ENCODE assay signal across 9 cellular contexts in the genomic region with DNA sequence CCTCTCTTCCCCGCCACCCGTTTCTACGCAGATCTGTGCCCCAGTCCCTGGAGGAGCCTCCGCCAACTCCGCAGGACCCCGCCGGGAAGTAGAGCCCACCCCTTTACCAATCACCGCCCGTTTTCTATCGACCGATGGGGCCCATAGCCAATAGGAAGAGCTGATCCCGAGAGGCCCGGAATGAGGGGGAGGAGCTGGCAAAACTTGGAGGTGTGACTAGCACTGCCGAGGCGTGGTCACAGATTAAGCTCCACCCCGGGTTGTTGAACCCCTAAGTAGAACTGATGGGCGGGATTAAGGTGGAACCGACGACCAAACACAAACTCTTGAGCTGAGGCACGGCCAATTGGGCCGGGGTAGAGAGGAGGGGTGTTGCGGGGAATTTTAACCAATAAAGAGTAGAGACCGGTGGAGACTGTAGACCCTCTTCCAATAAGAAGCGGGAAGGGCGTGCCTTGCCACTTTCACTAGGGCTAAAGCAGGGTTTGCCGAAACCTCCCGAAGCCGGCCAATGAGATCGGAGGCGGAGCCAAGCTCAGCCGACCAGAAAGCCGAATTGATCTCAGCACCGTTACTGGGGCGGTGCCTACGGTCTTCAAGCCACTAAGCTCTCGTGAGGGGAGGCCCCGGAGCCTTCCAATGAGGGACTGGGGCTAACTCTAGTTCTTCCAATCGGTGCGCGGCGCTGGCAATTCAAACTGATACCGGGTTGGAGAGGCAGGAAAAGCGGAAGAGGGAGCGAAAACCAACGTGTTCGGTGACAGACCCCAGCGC. TPM values are rescaled to one million over a fixed set of nuclear protein-coding genes. Genes with fewer than 3 reads are reported as not detected.
DNase-seq lines count a peak whose midpoint lies in the region; ATAC-seq and TF ChIP-seq lines count a peak whose summit lies in the region.
"Not testable (repeated sequence)": the region's sequence is repeated elsewhere in the genome, so short reads cannot be mapped to it uniquely, and the experiment has no call there.
"Had no signal": no experiment of that assay in that cellular context is flagged by ENCODE, and none has a peak within 500 bp of the region (broad histone marks: within the 10 kb centered on the region; RNA-seq: fewer than 3 reads in every experiment).

A gene (plus strand): TSS at position 691 of the 774 bp plus-strand sequence. CDS start 874 bp downstream, outside the sequence.
A gene (minus strand): TSS at position 45 of the 774 bp plus-strand sequence. CDS start 2,427 bp downstream, outside the sequence.

- H3K27ac ChIP-seq in sigmoid colon, result peak within 1 kb of the TSS; percentile 59 to 74 (median 70)

- H3K27me3 ChIP-seq in sigmoid colon, result not testable (repeated sequence)

- not testable (repeated sequence) for H3K27me3 Mint-ChIP-seq in CD14-positive monocyte (ENCODE audit: low read depth in 3 of 3); activated CD4-positive, alpha-beta T cell treated with anti-CD3 and anti-CD28 coated beads, Interleukin-2, amount 10 ng/mL, durations not matched to agents 24 days and 14 days; effector memory CD8-positive, alpha-beta T cell

- TF ChIP-seq POLR2A in sigmoid colon (IDR thresholded peaks at IDR 0.05), result not testable (repeated sequence)

- H3K4me3 ChIP-seq in sigmoid colon, result peak within 1 kb of the TSS; percentile 25 to 42 (median 36)

- intact Hi-C loops in CD14-positive monocyte (cut with micrococcal nuclease); activated CD4-positive, alpha-beta T cell treated with anti-CD3 and anti-CD28 coated beads, Interleukin-2, amount 10 ng/mL, durations not matched to agents 24 days and 14 days (cut with micrococcal nuclease); sigmoid colon (cut with DNase I): not testable (repeated sequence)

- not testable (repeated sequence) for H3K9me3 ChIP-seq in sigmoid colon

- not testable (repeated sequence) for TF ChIP-seq CTCF in CD14-positive monocyte (IDR thresholded peaks at IDR 0.05); sigmoid colon (IDR thresholded peaks at IDR 0.05)

- peak within 1 kb of the TSS in 3 of 7 donors; percentile 35 to 61 (median 46) for H3K27ac Mint-ChIP-seq in CD14-positive monocyte
- not testable (repeated sequence) for H3K27ac Mint-ChIP-seq in activated CD4-positive, alpha-beta T cell treated with anti-CD3 and anti-CD28 coated beads, Interleukin-2, amount 10 ng/mL, durations not matched to agents 24 days and 14 days; effector memory CD8-positive, alpha-beta T cell

- H3K36me3 Mint-ChIP-seq in CD14-positive monocyte; activated CD4-positive, alpha-beta T cell treated with anti-CD3 and anti-CD28 coated beads, Interleukin-2, amount 10 ng/mL, durations not matched to agents 24 days and 14 days (ENCODE audit: low read depth); effector memory CD8-positive, alpha-beta T cell (ENCODE audit: insufficient read depth): not testable (repeated sequence)

- ATAC-seq in GM19351 (IDR thresholded peaks at IDR 0.05; ENCODE audit: unreplicated experiment) (peak; percentile 78), HG02759 (IDR thresholded peaks at IDR 0.05; ENCODE audit: unreplicated experiment) (peak; percentile 82), HG03565 (IDR thresholded peaks at IDR 0.05; ENCODE audit: unreplicated experiment) (peak; percentile 86), left lobe of liver (peak; percentile 81)
- peak; percentile 81 for ATAC-seq in effector memory CD8-positive, alpha-beta T cell (replicated peaks)

- not testable (repeated sequence) for TF ChIP-seq EP300 in sigmoid colon (IDR thresholded peaks at IDR 0.05)

- no CpG with 5 or more reads among the region's 47 CpGs for WGBS in sigmoid colon, 2 donors

- DNase-seq in CD14-positive monocyte (ENCODE audit: low spot score); activated CD4-positive, alpha-beta T cell treated with anti-CD3 and anti-CD28 coated beads, Interleukin-2, amount 10 ng/mL, durations not matched to agents 24 days and 14 days; effector memory CD8-positive, alpha-beta T cell; left lobe of liver (ENCODE audit: low spot score); sigmoid colon: not testable (repeated sequence)

- not testable (repeated sequence) for H3K4me1 ChIP-seq in sigmoid colon

- H3K36me3 ChIP-seq in sigmoid colon, result not testable (repeated sequence)

- not testable (repeated sequence) for H3K9me3 Mint-ChIP-seq in CD14-positive monocyte; activated CD4-positive, alpha-beta T cell treated with anti-CD3 and anti-CD28 coated beads, Interleukin-2, amount 10 ng/mL, durations not matched to agents 24 days and 14 days; effector memory CD8-positive, alpha-beta T cell

- H3K4me1 Mint-ChIP-seq in CD14-positive monocyte; activated CD4-positive, alpha-beta T cell treated with anti-CD3 and anti-CD28 coated beads, Interleukin-2, amount 10 ng/mL, durations not matched to agents 24 days and 14 days; effector memory CD8-positive, alpha-beta T cell (ENCODE audit: low read depth in 2 of 2): not testable (repeated sequence)

- peak within 1 kb of the TSS; percentile 65 to 96 for H3K4me3 Mint-ChIP-seq in CD14-positive monocyte
- H3K4me3 Mint-ChIP-seq in activated CD4-positive, alpha-beta T cell treated with anti-CD3 and anti-CD28 coated beads, Interleukin-2, amount 10 ng/mL, durations not matched to agents 24 days and 14 days, result peak within 1 kb of the TSS; percentile 35
- H3K4me3 Mint-ChIP-seq in effector memory CD8-positive, alpha-beta T cell, result peak within 1 kb of the TSS in 1 of 2 donors; percentile 82

RNA-seq across cellular contexts. Expression of the first gene that starts in this region (rescaled TPM):
- under 1 TPM; 0.48 to 0.79 TPM for polyA plus RNA-seq in CD14-positive monocyte
- total RNA-seq in activated CD4-positive, alpha-beta T cell treated with anti-CD3 and anti-CD28 coated beads, Interleukin-2, amount 10 ng/mL, durations not matched to agents 24 days and 14 days, result 7.5 and 8.0 TPM in 2 replicates
- total RNA-seq in left lobe of liver, result not detected
- under 1 TPM in 1 of 4 donors, not detected in 3; 0.36 TPM for total RNA-seq in sigmoid colon
- 1 to 10 TPM in 1 of 3 donors, under 1 TPM in 1, not detected in 1; 0.69 to 1.6 TPM for polyA plus RNA-seq in sigmoid colon
- polyA plus RNA-seq: CD8-positive, alpha-beta memory T cell had no signal

RNA-seq across cellular contexts. Expression of the second gene that starts in this region (rescaled TPM):
- 1 to 10 TPM; 5.8 to 7.0 TPM for polyA plus RNA-seq in CD14-positive monocyte
- 28.9 and 39.9 TPM in 2 replicates for total RNA-seq in activated CD4-positive, alpha-beta T cell treated with anti-CD3 and anti-CD28 coated beads, Interleukin-2, amount 10 ng/mL, durations not matched to agents 24 days and 14 days
- 6.4 TPM for total RNA-seq in left lobe of liver
- total RNA-seq in sigmoid colon, result 10 to 100 TPM; 11.8 to 13.8 (median 13.4) TPM
- polyA plus RNA-seq in sigmoid colon, result 1 to 10 TPM; 1.2 to 5.8 (median 3.6) TPM
